1 cellular context compared by ENCODE assay signal in genomic region chr1:206646504-206646903, GRCh38.
A peak's percentile ranks its signal among the peaks of the same experiment; 100 is the strongest.
TF ChIP-seq lines count a peak whose summit lies in the region.

No MANE protein-coding gene starts in this region.

TF ChIP-seq in GM23338, 12 proteins besides CTCF, POLR2A, EP300 and RAD21 (continued from another document):
- TF ChIP-seq, protein P1, sequence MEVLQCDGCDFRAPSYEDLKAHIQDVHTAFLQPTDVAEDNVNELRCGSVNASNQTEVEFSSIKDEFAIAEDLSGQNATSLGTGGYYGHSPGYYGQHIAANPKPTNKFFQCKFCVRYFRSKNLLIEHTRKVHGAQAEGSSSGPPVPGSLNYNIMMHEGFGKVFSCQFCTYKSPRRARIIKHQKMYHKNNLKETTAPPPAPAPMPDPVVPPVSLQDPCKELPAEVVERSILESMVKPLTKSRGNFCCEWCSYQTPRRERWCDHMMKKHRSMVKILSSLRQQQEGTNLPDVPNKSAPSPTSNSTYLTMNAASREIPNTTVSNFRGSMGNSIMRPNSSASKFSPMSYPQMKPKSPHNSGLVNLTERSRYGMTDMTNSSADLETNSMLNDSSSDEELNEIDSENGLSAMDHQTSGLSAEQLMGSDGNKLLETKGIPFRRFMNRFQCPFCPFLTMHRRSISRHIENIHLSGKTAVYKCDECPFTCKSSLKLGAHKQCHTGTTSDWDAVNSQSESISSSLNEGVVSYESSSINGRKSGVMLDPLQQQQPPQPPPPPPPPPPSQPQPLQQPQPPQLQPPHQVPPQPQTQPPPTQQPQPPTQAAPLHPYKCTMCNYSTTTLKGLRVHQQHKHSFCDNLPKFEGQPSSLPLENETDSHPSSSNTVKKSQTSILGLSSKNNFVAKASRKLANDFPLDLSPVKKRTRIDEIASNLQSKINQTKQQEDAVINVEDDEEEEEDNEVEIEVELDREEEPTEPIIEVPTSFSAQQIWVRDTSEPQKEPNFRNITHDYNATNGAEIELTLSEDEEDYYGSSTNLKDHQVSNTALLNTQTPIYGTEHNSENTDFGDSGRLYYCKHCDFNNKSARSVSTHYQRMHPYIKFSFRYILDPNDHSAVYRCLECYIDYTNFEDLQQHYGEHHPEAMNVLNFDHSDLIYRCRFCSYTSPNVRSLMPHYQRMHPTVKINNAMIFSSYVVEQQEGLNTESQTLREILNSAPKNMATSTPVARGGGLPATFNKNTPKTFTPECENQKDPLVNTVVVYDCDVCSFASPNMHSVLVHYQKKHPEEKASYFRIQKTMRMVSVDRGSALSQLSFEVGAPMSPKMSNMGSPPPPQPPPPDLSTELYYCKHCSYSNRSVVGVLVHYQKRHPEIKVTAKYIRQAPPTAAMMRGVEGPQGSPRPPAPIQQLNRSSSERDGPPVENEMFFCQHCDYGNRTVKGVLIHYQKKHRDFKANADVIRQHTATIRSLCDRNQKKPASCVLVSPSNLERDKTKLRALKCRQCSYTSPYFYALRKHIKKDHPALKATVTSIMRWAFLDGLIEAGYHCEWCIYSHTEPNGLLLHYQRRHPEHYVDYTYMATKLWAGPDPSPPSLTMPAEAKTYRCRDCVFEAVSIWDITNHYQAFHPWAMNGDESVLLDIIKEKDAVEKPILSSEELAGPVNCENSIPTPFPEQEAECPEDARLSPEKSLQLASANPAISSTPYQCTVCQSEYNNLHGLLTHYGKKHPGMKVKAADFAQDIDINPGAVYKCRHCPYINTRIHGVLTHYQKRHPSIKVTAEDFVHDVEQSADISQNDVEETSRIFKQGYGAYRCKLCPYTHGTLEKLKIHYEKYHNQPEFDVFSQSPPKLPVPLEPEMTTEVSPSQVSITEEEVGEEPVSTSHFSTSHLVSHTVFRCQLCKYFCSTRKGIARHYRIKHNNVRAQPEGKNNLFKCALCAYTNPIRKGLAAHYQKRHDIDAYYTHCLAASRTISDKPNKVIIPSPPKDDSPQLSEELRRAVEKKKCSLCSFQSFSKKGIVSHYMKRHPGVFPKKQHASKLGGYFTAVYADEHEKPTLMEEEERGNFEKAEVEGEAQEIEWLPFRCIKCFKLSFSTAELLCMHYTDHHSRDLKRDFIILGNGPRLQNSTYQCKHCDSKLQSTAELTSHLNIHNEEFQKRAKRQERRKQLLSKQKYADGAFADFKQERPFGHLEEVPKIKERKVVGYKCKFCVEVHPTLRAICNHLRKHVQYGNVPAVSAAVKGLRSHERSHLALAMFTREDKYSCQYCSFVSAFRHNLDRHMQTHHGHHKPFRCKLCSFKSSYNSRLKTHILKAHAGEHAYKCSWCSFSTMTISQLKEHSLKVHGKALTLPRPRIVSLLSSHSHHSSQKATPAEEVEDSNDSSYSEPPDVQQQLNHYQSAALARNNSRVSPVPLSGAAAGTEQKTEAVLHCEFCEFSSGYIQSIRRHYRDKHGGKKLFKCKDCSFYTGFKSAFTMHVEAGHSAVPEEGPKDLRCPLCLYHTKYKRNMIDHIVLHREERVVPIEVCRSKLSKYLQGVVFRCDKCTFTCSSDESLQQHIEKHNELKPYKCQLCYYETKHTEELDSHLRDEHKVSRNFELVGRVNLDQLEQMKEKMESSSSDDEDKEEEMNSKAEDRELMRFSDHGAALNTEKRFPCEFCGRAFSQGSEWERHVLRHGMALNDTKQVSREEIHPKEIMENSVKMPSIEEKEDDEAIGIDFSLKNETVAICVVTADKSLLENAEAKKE (CRISPR knock-in tag; IDR thresholded peaks at IDR 0.05), result peak; percentile 16; the same call in 1 of the 2 replicates
- TF ChIP-seq EZH2phosphoT487 (IDR thresholded peaks at IDR 0.05; ENCODE audit: unreplicated experiment), result no peak
